8 cellular contexts compared by ENCODE assay signal in the genomic region with DNA sequence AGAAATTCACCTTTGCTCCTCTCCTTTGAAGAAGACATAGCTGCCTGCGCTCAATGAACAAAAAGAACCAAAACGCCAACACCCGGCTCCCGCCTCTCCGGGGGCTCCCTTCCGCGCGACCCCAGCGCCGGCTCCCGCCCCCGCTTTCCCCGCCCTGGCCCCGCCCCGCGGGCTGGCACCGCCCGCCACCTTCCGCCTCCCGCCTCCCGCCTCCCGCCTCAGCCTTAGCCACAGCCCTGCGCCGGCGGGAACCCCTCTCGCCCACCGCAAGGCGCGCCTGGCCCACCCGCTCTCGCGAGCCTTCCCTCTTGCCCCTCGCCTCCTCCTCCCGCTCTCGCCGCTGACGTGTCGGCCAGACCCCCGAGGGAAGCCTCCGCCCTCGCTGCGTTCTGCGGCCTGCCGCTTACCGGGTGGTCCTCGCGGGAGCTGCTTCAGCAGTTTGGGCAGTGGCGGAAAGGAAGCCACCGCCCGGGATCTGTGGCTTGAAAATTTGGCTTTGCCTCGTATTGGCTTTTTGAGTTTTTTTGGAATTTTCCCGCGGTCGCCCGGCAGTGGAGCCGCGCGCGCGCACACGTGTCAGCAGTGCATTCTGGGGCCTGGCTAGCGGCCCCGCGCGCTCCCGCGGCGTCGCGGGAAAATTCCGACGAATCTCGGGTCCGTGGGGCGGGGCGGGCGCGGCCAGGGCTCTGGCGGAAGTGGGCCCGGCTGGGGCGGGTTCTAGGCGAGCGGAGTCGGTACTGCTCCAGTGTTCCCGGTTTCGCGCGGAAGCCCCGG. TPM values are rescaled to one million over a fixed set of nuclear protein-coding genes. Genes with fewer than 3 reads are reported as not detected.
DNase-seq lines count a peak whose midpoint lies in the region; ATAC-seq and TF ChIP-seq lines count a peak whose summit lies in the region.

A gene with protein sequence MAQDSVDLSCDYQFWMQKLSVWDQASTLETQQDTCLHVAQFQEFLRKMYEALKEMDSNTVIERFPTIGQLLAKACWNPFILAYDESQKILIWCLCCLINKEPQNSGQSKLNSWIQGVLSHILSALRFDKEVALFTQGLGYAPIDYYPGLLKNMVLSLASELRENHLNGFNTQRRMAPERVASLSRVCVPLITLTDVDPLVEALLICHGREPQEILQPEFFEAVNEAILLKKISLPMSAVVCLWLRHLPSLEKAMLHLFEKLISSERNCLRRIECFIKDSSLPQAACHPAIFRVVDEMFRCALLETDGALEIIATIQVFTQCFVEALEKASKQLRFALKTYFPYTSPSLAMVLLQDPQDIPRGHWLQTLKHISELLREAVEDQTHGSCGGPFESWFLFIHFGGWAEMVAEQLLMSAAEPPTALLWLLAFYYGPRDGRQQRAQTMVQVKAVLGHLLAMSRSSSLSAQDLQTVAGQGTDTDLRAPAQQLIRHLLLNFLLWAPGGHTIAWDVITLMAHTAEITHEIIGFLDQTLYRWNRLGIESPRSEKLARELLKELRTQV (minus strand): TSS at position 591 of the 774 bp plus-strand sequence. CDS start 68,418 bp downstream, outside the sequence.

- H3K9me3 ChIP-seq in PC-3 (ENCODE audit: low read length), result no peaks in the 10 kb centered on the region

- peak within 1 kb of the TSS; percentile 99 for H2AFZ ChIP-seq in PC-3 (ENCODE audit: low read length)

- no peaks in the 10 kb centered on the region for H3K27me3 ChIP-seq in PC-3 (ENCODE audit: low read length)

- peaks cover 38% of the 10 kb centered on the region for H3K79me2 ChIP-seq in PC-3 (ENCODE audit: low read length)

- H3K4me3 ChIP-seq in PC-3 (ENCODE audit: low read length) (peak within 1 kb of the TSS; percentile 94), epithelial cell of proximal tubule (ENCODE audit: low read depth, low read length) (peak within 1 kb of the TSS; percentile 98)

- peaks cover 28% of the 10 kb centered on the region for H3K4me1 ChIP-seq in PC-3 (ENCODE audit: insufficient read depth, low read length)

- H3K4me2 ChIP-seq in PC-3 (ENCODE audit: low read length), result peak within 1 kb of the TSS; percentile 93

- TF ChIP-seq CTCF in PC-3 (conservative IDR thresholded peaks at IDR 0.05; ENCODE audit: low read depth, low read length) (no peak), epithelial cell of proximal tubule (conservative IDR thresholded peaks at IDR 0.05; ENCODE audit: low read depth, low read length) (no peak)

- no TSS peak for BruUV-seq in PC-3 (replicated peaks; lab: Mats Ljungman, UMichigan)

- H3K9me2 ChIP-seq in PC-3 (replicated peaks; ENCODE audit: low read length), result no peaks in the 10 kb centered on the region

- H3K27ac ChIP-seq in PC-3 (ENCODE audit: low read length), result peak within 1 kb of the TSS; percentile 97

- H3K36me3 ChIP-seq in PC-3 (ENCODE audit: low read depth, low read length), result no peaks in the 10 kb centered on the region

- intact Hi-C loops in PC-3 (cut with micrococcal nuclease), result loop anchor here (2.0 to 5.0 kb wide), 3 partner anchors 65 to 189 kb away; no protein-coding TSS in a partner anchor

- POLR2A ChIA-PET in PC-3 (lab: Charles Lee; ENCODE audit: unreplicated experiment), result interaction anchor here (0.7 kb wide), 1 partner anchor 287 kb away, joined by 5 read pairs; no protein-coding TSS in a partner anchor

- ATAC-seq in GM21515 (IDR thresholded peaks at IDR 0.05; ENCODE audit: unreplicated experiment), result peak; percentile 77
- ATAC-seq in PC-3, result peak; percentile 68

- CTCF ChIA-PET in PC-3 (lab: Charles Lee), result no interaction called here

- H3K9ac ChIP-seq in PC-3 (ENCODE audit: low read length), result peak within 1 kb of the TSS; percentile 99

- H4K20me1 ChIP-seq in PC-3 (ENCODE audit: low read length), result no peaks in the 10 kb centered on the region

- DNase-seq in DMS 273 treated with DMSO at 0.1 percent for 48 hours (lab: John Stamatoyannopoulos, UW), result peak; percentile 70
- DNase-seq in HuH-7.5 (ENCODE audit: low spot score), result peak; percentile 87
- DNase-seq in PC-3, result peak; percentile 81
- DNase-seq in activated T-cell treated with anti-CD3 and anti-CD28 coated beads for 4 hours, result peak; percentile 82
- DNase-seq in epithelial cell of proximal tubule (ENCODE audit: low read depth), result no peak
- peak; percentile 94 for DNase-seq in mucosa of gallbladder (ENCODE audit: low spot score)
- peak; percentile 87 for DNase-seq in stimulated activated CD8-positive, alpha-beta memory T cell treated with anti-CD3 and anti-CD28 coated beads, Interleukin-4, amount 100 ng/mL, for 24 hours (ENCODE audit: low read depth)

- no peaks in the 10 kb centered on the region for H3F3A ChIP-seq in PC-3 (ENCODE audit: low read length, unreplicated experiment)

RNA-seq across cellular contexts. Expression of the gene that starts here (rescaled TPM):
- total RNA-seq in PC-3 (2014; rRNA removed) (6.0 and 6.9 TPM in 2 replicates), epithelial cell of proximal tubule (5.6 and 9.4 TPM in 2 replicates), mucosa of gallbladder (18.9 TPM)
